ENCODE assay signal across 15 cellular contexts in genomic region chr20:51042657-51043247, GRCh38. TPM values are rescaled to one million over a fixed set of nuclear protein-coding genes. Genes with fewer than 3 reads are reported as not detected.
A peak's percentile ranks its signal among the peaks of the same experiment; 100 is the strongest.
DNase-seq lines count a peak whose midpoint lies in the region; ATAC-seq, FAIRE-seq and TF ChIP-seq lines count a peak whose summit lies in the region.
"Had no signal": no experiment of that assay in that cellular context is flagged by ENCODE, and none has a peak within 500 bp of the region (broad histone marks: within the 10 kb centered on the region; RNA-seq: fewer than 3 reads in every experiment).

No MANE protein-coding gene starts in this region.

- H4K20me1 ChIP-seq in hepatocyte (ENCODE audit: insufficient read depth, poor library complexity, severe bottlenecking): no peaks in the 10 kb centered on the region

- H3K9me2 ChIP-seq in hepatocyte (replicated peaks; ENCODE audit: insufficient read depth): no peaks in the 10 kb centered on the region

- CTCF ChIA-PET in A549 (lab: Yijun Ruan, JAX): interaction anchor here (1.0 to 1.1 kb wide), 2 partner anchors 9 to 28 kb away, joined by 3 to 4 read pairs; no protein-coding TSS in a partner anchor

- H3K4me3 ChIP-seq in A549: no peak overlapping the region
- H3K4me3 ChIP-seq in hepatocyte: no peak overlapping the region
- H3K4me3 ChIP-seq: gastrocnemius medialis, upper lobe of left lung had no signal

- TF ChIP-seq CTCF in A549 (IDR thresholded peaks at IDR 0.05) (no peak), GM13977 (IDR thresholded peaks at IDR 0.05; ENCODE audit: extremely low read depth, insufficient read depth, missing control alignments) (peak; percentile 6), VCaP (conservative IDR thresholded peaks at IDR 0.05) (peak; percentile 11; the same call in 1 of the 2 replicates), hepatocyte (IDR thresholded peaks at IDR 0.05; ENCODE audit: poor library complexity) (peak; percentile 13)

- peak; percentile 62 to 82; a peak in 3 of 6 replicates for ATAC-seq in A549
- no peak for ATAC-seq in HG03442 (IDR thresholded peaks at IDR 0.05; ENCODE audit: unreplicated experiment)
- ATAC-seq: activated CD4-positive, alpha-beta T cell treated with anti-CD3 and anti-CD28 coated beads for 36 hours; gastrocnemius medialis had no signal

- H3K9me3 ChIP-seq in A549 (peaks cover 11% of the 10 kb centered on the region), hepatocyte (ENCODE audit: low read depth) (no peaks in the 10 kb centered on the region)
- H3K9me3 ChIP-seq: gastrocnemius medialis had no signal

- no peaks in the 10 kb centered on the region for H3K79me2 ChIP-seq in hepatocyte

- no peak for TF ChIP-seq RAD21 in A549 (conservative IDR thresholded peaks at IDR 0.05 in 1 of 2, IDR thresholded peaks at IDR 0.05 in 1 of 2)

- no peaks in the 10 kb centered on the region for H3K36me3 ChIP-seq in hepatocyte (replicated peaks; ENCODE audit: insufficient read depth, low read depth)
- H3K36me3 ChIP-seq: gastrocnemius medialis, upper lobe of left lung had no signal

- no peak for DNase-seq in A549 (ENCODE audit: low read depth in 1 of 2, low spot score in 1 of 2)
- DNase-seq in GM13977 (ENCODE audit: low spot score): no peak
- no peak for DNase-seq in hepatocyte (ENCODE audit: low spot score)
- no peak for DNase-seq in NCI-H1105 treated with DMSO at 0.1 percent for 48 hours (lab: John Stamatoyannopoulos, UW)
- no peak for DNase-seq in COLO829 (ENCODE audit: low spot score)
- DNase-seq in NCI-H524 treated with DMSO at 0.1 percent for 48 hours (lab: John Stamatoyannopoulos, UW): no peak
- DNase-seq: activated CD4-positive, alpha-beta T cell treated with anti-CD3 and anti-CD28 coated beads for 36 hours; activated T-cell treated with anti-CD3 and anti-CD28 coated beads for 4 hours; gastrocnemius medialis; NCI-H2081 treated with DMSO at 0.1 percent for 48 hours; stimulated activated CD4-positive, alpha-beta T cell treated with anti-CD3 and anti-CD28 coated beads, Interleukin-2, amount 100 ng/mL, for 24 hours had no signal

- FAIRE-seq in A549 (lab: Jason Lieb, UNC): no peak
- FAIRE-seq: keratinocyte had no signal

- TF ChIP-seq EP300 in A549 (IDR thresholded peaks at IDR 0.05): no peak

- no peak overlapping the region for H2AFZ ChIP-seq in hepatocyte

- in situ Hi-C loops in GM13977 (cut with MboI; ENCODE audit: low pct_unique_long_range_greater_than_20kb, low sequenced_read_pairs, unreplicated experiment): no loop called here

- H3K4me1 ChIP-seq in A549 (no peaks in the 10 kb centered on the region), hepatocyte (ENCODE audit: insufficient read depth) (no peaks in the 10 kb centered on the region)
- H3K4me1 ChIP-seq: gastrocnemius medialis, upper lobe of left lung had no signal

- H3K27ac ChIP-seq in A549 (no peak overlapping the region; a peak in 1 of 6 replicates), VCaP (no peak overlapping the region), hepatocyte (no peak overlapping the region)
- H3K27ac ChIP-seq: gastrocnemius medialis, upper lobe of left lung had no signal

- POLR2A ChIA-PET in A549 (lab: Yijun Ruan, JAX): interaction anchor here (0.6 kb wide), 2 partner anchors 84 to 241 kb away, joined by 3 to 4 read pairs; partner anchors contain the start of genes DPM1 and MOCS3

- TF ChIP-seq POLR2A in A549 (IDR thresholded peaks at IDR 0.05; ENCODE audit: low read length): no peak

- H3K4me2 ChIP-seq in A549 (no peak overlapping the region), hepatocyte (no peak overlapping the region)

- 59% methylated on average over 7 of the region's 7 CpGs for WGBS in A549 (ENCODE audit: missing lambda C conversion rate)
- WGBS in hepatocyte (ENCODE audit: low lambda C conversion rate, missing lambda C conversion rate): 79% methylated on average over 7 of the region's 7 CpGs

- peaks cover 3% of the 10 kb centered on the region for H3K27me3 ChIP-seq in hepatocyte
- H3K27me3 ChIP-seq: gastrocnemius medialis, upper lobe of left lung had no signal

TF ChIP-seq in A549, 52 proteins besides CTCF, POLR2A, EP300 and RAD21:
- TF ChIP-seq USF2 (IDR thresholded peaks at IDR 0.05) (no peak), RARB (CRISPR knock-in tag; IDR thresholded peaks at IDR 0.05) (no peak), CBX8 (IDR thresholded peaks at IDR 0.05) (no peak), FOSB (CRISPR knock-in tag; IDR thresholded peaks at IDR 0.05) (no peak), HOXB5 (CRISPR knock-in tag; IDR thresholded peaks at IDR 0.05) (no peak), GATA3 (IDR thresholded peaks at IDR 0.05; ENCODE audit: borderline replicate concordance) (no peak), KDM5A (IDR thresholded peaks at IDR 0.05) (no peak), CHD2 (IDR thresholded peaks at IDR 0.05; ENCODE audit: low read length, partially characterized antibody) (no peak), PHF8 (IDR thresholded peaks at IDR 0.05; ENCODE audit: borderline replicate concordance, low read depth) (no peak), ZFP36 (IDR thresholded peaks at IDR 0.05; ENCODE audit: borderline replicate concordance, partially characterized antibody) (no peak), JUN (IDR thresholded peaks at IDR 0.05) (no peak), NFE2L2 (conservative IDR thresholded peaks at IDR 0.05; ENCODE audit: low read length) (no peak), RFX5 (IDR thresholded peaks at IDR 0.05) (no peak), EHF (CRISPR knock-in tag; IDR thresholded peaks at IDR 0.05) (no peak), MYC (IDR thresholded peaks at IDR 0.05; ENCODE audit: borderline replicate concordance, low read length) (no peak), HMGXB4 (CRISPR knock-in tag; IDR thresholded peaks at IDR 0.05; ENCODE audit: borderline replicate concordance) (no peak), REST (IDR thresholded peaks at IDR 0.05) (no peak), NR3C1 (IDR thresholded peaks at IDR 0.05) (no peak), HOXB13 (CRISPR knock-in tag; IDR thresholded peaks at IDR 0.05; ENCODE audit: low read depth) (no peak)

RNA-seq across cellular contexts. Expression of gene KCNG1, which starts 19.8 kb away (rescaled TPM):
- polyA plus RNA-seq in A549 (2011; rRNA removed) (8.5 and 9.7 TPM in 2 replicates), A549 (2017; fragmentation: RNase III; extraction: RNeasy Plus Mini Kit Qiagen cat#74134 plus additional on column Dnase treatment) (11.3 to 13.7 TPM (median 12.3 TPM) in 3 replicates), hepatocyte (34.6 and 45.8 TPM in 2 replicates)
- polyA plus RNA-seq in A549 (2012; cell fraction: cytosol; rRNA removed): 14.5 and 22.3 TPM in 2 replicates
- polyA plus RNA-seq in A549 (2012; cell fraction: nucleus; rRNA removed): 17.9 and 22.5 TPM in 2 replicates
- polyA minus RNA-seq in A549 (2011; rRNA and poly(A)+ RNA removed): 8.7 and 9.9 TPM in 2 replicates
- 26.1 and 28.7 TPM in 2 replicates for total RNA-seq in hepatocyte
- total RNA-seq: gastrocnemius medialis had no signal
